Comparison of ENCODE assay signal across 8 cellular contexts in the genomic region with DNA sequence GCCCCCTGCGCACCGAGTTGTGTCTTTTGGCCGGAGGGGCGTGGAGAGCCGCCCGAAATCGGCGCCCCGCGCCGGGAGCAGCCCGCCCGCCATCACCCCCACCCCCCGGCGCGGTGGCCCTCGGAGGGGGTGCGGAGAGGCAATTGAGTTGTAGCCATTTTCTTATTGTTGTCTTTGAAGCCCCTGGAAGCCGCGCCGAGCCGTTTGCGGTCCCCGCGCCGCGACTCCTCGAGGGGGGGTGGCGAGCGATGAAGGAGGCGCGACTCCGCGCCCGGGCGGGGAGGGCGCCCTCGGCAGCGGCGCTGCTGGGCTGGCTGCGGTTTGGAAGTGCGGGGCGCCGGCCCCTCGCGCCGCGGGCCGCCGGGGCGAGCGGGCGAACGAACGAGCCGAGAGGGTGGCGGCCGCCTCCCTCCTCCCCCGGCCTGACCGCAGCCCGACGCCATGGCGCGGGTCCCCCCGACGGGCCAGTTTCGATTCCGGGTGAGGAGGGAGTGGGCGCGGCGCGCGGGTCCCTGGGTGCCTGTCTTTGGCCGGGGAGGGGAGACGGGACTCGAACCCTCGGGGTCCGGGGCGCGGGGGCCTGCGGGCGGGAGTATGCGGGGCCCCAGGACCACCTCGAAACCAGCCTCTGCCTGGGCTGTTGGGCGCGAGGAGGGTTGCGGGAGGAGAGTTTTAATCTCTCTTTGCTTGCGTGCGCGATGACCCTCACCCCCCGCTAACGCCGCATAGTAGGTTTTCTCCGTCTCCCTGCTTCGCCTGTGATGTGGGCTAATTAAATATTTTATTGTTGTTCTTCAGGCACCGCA. TPM values are rescaled to one million over a fixed set of nuclear protein-coding genes. Genes with fewer than 3 reads are reported as not detected.
A peak's percentile ranks its signal among the peaks of the same experiment; 100 is the strongest.
DNase-seq lines count a peak whose midpoint lies in the region; ATAC-seq and TF ChIP-seq lines count a peak whose summit lies in the region.

No MANE protein-coding gene starts in this region.

- peaks cover 7 to 13% of the 10 kb centered on the region in 2 donors for H3K36me3 Mint-ChIP-seq in activated naive CD4-positive, alpha-beta T cell treated with anti-CD3 and anti-CD28 coated beads, Interleukin-2, amount 50 U/mL, for 72 hours

- H3K4me1 ChIP-seq in Panc1 (ENCODE audit: control insufficient read depth, insufficient read depth, low read length): no peaks in the 10 kb centered on the region; the same call in 1 of the 2 replicates
- peaks cover 0 to 59% (median 36%) of the 10 kb centered on the region in 9 donors for H3K4me1 ChIP-seq in heart right ventricle

- TF ChIP-seq CTCF in GM12874 (IDR thresholded peaks at IDR 0.05; ENCODE audit: insufficient read depth, low read depth, low read length): 0 out of 2 replicates have a peak, but pooled peaks have one; percentile 6
- TF ChIP-seq CTCF in Panc1 (IDR thresholded peaks at IDR 0.05): no peak
- no peak for TF ChIP-seq CTCF in heart right ventricle (IDR thresholded peaks at IDR 0.05)

- POLR2A ChIA-PET in Panc1 (lab: Charles Lee): no interaction called here

- no peaks in the 10 kb centered on the region for H3K9me3 ChIP-seq in Panc1 (ENCODE audit: control insufficient read depth, insufficient read depth, low read depth, low read length)
- peaks cover 0 to 2% (median 0%) of the 10 kb centered on the region in 11 donors for H3K9me3 ChIP-seq in heart right ventricle

- H3K9me3 Mint-ChIP-seq in activated naive CD4-positive, alpha-beta T cell treated with anti-CD3 and anti-CD28 coated beads, Interleukin-2, amount 50 U/mL, for 72 hours: no peaks in the 10 kb centered on the region

- H3K27me3 ChIP-seq in Panc1 (ENCODE audit: control insufficient read depth, insufficient read depth, low read length): peaks cover 4% of the 10 kb centered on the region
- H3K27me3 ChIP-seq in heart right ventricle: peaks cover 0 to 12% (median 0%) of the 10 kb centered on the region in 7 donors

- intact Hi-C loops in Panc1 (cut with micrococcal nuclease; ENCODE audit: unreplicated experiment) (no loop called here), heart right ventricle (cut with DNase I) (loop anchor here in 7 of 10 donors (5.0 to 10.0 kb wide), 7 partner anchors 82 to 229 kb away; no protein-coding TSS in a partner anchor), posterior vena cava (cut with DNase I) (loop anchor here in 1 of 2 donors (5.0 kb wide), 1 partner anchor 969 kb away; no protein-coding TSS in a partner anchor)

- in situ Hi-C loops in Panc1 (cut with HindIII; ENCODE audit: low pct_unique_long_range_greater_than_20kb, low sequenced_read_pairs) (no loop called here), KBM-7 (cut with MboI; ENCODE audit: low pct_unique_long_range_greater_than_20kb, low sequenced_read_pairs) (no loop called here)

- ATAC-seq in Panc1 (no peak), heart right ventricle (peak in 1 of 8 donors; percentile 6), HG02610 (IDR thresholded peaks at IDR 0.05; ENCODE audit: unreplicated experiment) (no peak)
- no peak for ATAC-seq in activated naive CD4-positive, alpha-beta T cell treated with anti-CD3 and anti-CD28 coated beads, Interleukin-2, amount 50 U/mL, for 72 hours

- no peak for DNase-seq in Panc1 (ENCODE audit: low read depth, low spot score)
- DNase-seq in activated naive CD4-positive, alpha-beta T cell treated with anti-CD3 and anti-CD28 coated beads, Interleukin-2, amount 50 U/mL, for 72 hours (ENCODE audit: low spot score in 2 of 2): peak; percentile 57 to 67
- peak; percentile 47 to 57 for DNase-seq in heart right ventricle
- peak; percentile 87 for DNase-seq in posterior vena cava (ENCODE audit: low spot score)
- DNase-seq in cerebellar cortex (ENCODE audit: low spot score): no peak
- no peak for DNase-seq in KBM-7

- BruUV-seq in Panc1 (replicated peaks; lab: Mats Ljungman, UMichigan): no TSS peak

- CTCF ChIA-PET in Panc1 (lab: Charles Lee): interaction anchor here (0.6 kb wide), 2 partner anchors 1305 to 1755 kb away, joined by 4 to 9 read pairs; no protein-coding TSS in a partner anchor

- 1% methylated on average over 86 to 96 of the region's 96 CpGs for WGBS in heart right ventricle, 2 donors

- H3K27ac ChIP-seq in Panc1 (ENCODE audit: low read length) (no peak overlapping the region), heart right ventricle (peak overlapping the region; percentile 34 to 96 (median 93))

- H3K27ac Mint-ChIP-seq in activated naive CD4-positive, alpha-beta T cell treated with anti-CD3 and anti-CD28 coated beads, Interleukin-2, amount 50 U/mL, for 72 hours: peak overlapping the region in 1 of 2 donors; percentile 93

- H3K4me3 ChIP-seq in Panc1 (ENCODE audit: low read depth in 2 of 2, low read length in 2 of 2): peak overlapping the region; percentile 45 to 59
- H3K4me3 ChIP-seq in heart right ventricle: peak overlapping the region; percentile 74 to 98 (median 95)

- H3K36me3 ChIP-seq in Panc1 (ENCODE audit: control insufficient read depth, insufficient read depth, low read length) (no peaks in the 10 kb centered on the region), heart right ventricle (peaks cover 0 to 8% (median 0%) of the 10 kb centered on the region in 9 donors)

RNA-seq across cellular contexts. Expression of a gene that starts 1.3 kb away (rescaled TPM):
- total RNA-seq in Panc1 (2021; ENCODE audit: unreplicated experiment) (8.7 TPM), heart right ventricle (10 to 100 TPM in 8 of 10 donors, 1 to 10 TPM in 2; 9.5 to 17.3 (median 13.1) TPM), posterior vena cava (10 to 100 TPM; 24.2 to 34.9 TPM)
- 4.2 TPM for polyA plus RNA-seq in Panc1 (2012; ENCODE audit: insufficient read length)
- total RNA-seq in activated naive CD4-positive, alpha-beta T cell treated with anti-CD3 and anti-CD28 coated beads, Interleukin-2, amount 50 U/mL, for 72 hours: 10 to 100 TPM; 19.5 to 20.9 TPM
- 1 to 10 TPM; 4.2 to 5.9 TPM for polyA plus RNA-seq in heart right ventricle

Comparison
In these comparisons a context has a peak if more than half of its experiments do, and no peak if none do; other contexts are left out.
1. DNase-seq: peak in activated naive CD4-positive, alpha-beta T cell treated with anti-CD3 and anti-CD28 coated beads, Interleukin-2, amount 50 U/mL, for 72 hours (2 of 2), heart right ventricle (2 of 2) and posterior vena cava (single experiment); none in Panc1 (single experiment), cerebellar cortex (single experiment) and KBM-7 (single experiment).